ENCODE assay signal across 8 cellular contexts in the genomic region with DNA sequence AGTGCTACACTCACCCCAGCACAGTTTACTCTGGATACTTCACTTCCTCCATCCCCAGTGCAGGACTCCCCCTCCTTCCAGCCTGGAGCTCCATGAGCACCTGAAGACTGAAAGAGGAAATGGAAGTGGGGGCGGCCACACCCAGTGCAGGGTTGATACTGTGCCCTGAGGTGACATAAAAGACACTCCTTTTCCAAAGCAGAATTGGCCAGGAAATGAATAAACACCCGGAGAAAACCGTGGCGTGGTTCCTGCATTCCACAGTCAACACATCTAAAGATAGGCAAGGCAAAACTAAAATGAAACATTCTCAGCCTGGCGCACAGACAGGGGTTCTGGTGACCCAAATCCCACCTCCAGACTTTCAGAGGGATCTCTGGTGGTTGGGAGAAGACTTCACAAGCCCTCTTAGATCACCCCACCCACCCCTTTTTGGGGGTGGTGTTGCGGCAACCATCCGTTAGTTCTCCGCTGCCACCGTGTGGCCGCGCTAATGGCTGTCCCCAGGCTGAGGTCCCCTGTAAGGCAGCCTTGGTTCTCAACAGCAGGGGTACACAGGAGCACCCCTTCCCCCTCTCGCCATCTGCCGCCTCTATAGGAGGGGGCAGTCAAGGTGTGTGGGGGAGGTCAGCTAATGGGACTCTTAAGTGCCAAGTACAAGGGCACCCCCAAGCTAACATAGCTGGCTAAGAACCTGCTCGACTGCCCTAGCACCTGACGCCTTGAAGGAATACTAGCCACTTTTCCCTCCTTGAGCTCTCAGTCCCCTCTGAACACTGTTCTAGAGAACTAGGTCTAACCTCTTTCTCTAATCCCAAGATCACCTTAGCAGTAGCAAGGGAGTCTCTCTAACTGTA. TPM values are rescaled to one million over a fixed set of nuclear protein-coding genes. Genes with fewer than 3 reads are reported as not detected.
DNase-seq lines count a peak whose midpoint lies in the region; ATAC-seq and TF ChIP-seq lines count a peak whose summit lies in the region.

No MANE protein-coding gene starts in this region.

- H3K27me3 ChIP-seq in Panc1 (ENCODE audit: control insufficient read depth, insufficient read depth, low read length) (no peaks in the 10 kb centered on the region), foreskin keratinocyte (no peaks in the 10 kb centered on the region)

- H3K9me3 ChIP-seq in Panc1 (ENCODE audit: control insufficient read depth, insufficient read depth, low read depth, low read length): no peaks in the 10 kb centered on the region

- peak; percentile 39 for DNase-seq in activated gamma-delta T cell treated with Interleukin-2 at 50 U/mL for 16 hours
- no peak for DNase-seq in activated gamma-delta T cell (lab: John Stamatoyannopoulos, UW)
- no peak for DNase-seq in Panc1 (ENCODE audit: low read depth, low spot score)
- peak; percentile 56 for DNase-seq in activated naive CD4-positive, alpha-beta T cell treated with Interleukin-2 at 50 U/mL for 16 hours
- peak in 1 of 2 donors; percentile 63 for DNase-seq in foreskin keratinocyte
- peak; percentile 22 for DNase-seq in pons (ENCODE audit: low spot score)

- peaks cover 22% of the 10 kb centered on the region for H3K4me1 ChIP-seq in Panc1 (ENCODE audit: control insufficient read depth, insufficient read depth, low read length)
- peaks cover 9% of the 10 kb centered on the region for H3K4me1 ChIP-seq in foreskin keratinocyte

- TF ChIP-seq CTCF in Panc1 (IDR thresholded peaks at IDR 0.05): peak; percentile 86
- TF ChIP-seq CTCF in foreskin keratinocyte (conservative IDR thresholded peaks at IDR 0.05): peak; percentile 79

- no TSS peak for BruUV-seq in Panc1 (replicated peaks; lab: Mats Ljungman, UMichigan)

- peak overlapping the region; percentile 72 for H3K27ac ChIP-seq in Panc1 (ENCODE audit: low read length)
- peak overlapping the region; percentile 55 for H3K27ac ChIP-seq in foreskin keratinocyte

- in situ Hi-C loops in Panc1 (cut with HindIII; ENCODE audit: low pct_unique_long_range_greater_than_20kb, low sequenced_read_pairs): no loop called here

- POLR2A ChIA-PET in Panc1 (lab: Charles Lee): interaction anchor here (0.6 kb wide), 1 partner anchor 30 kb away, joined by 3 read pairs; no protein-coding TSS in a partner anchor

- CTCF ChIA-PET in Panc1 (lab: Charles Lee): interaction anchor here (0.6 kb wide), 2 partner anchors 134 to 135 kb away, joined by 3 to 4 read pairs; no protein-coding TSS in a partner anchor

- peaks cover 2% of the 10 kb centered on the region; the same call in 1 of the 2 replicates for H3K36me3 ChIP-seq in Panc1 (ENCODE audit: control insufficient read depth, insufficient read depth, low read length)

- intact Hi-C loops in Panc1 (cut with micrococcal nuclease; ENCODE audit: unreplicated experiment): loop anchor here (5.0 kb wide), 1 partner anchor 104 kb away; a partner anchor contains a TSS

- peak; percentile 65 for ATAC-seq in Panc1
- ATAC-seq in foreskin keratinocyte: peak; percentile 22
- ATAC-seq in HG03378 (IDR thresholded peaks at IDR 0.05; ENCODE audit: unreplicated experiment): no peak
- no peak for ATAC-seq in HG03342 (IDR thresholded peaks at IDR 0.05; ENCODE audit: unreplicated experiment)

- peak overlapping the region in 1 of 2 experiments; percentile 49; a peak in 2 of 4 replicates for H3K4me3 ChIP-seq in Panc1 (ENCODE audit: low read depth in 2 of 2, low read length in 2 of 2)

RNA-seq across cellular contexts. Expression of a gene that starts 2.6 kb away (rescaled TPM):
- total RNA-seq in Panc1 (2021; ENCODE audit: unreplicated experiment): 27.5 TPM
- polyA plus RNA-seq in Panc1 (2012; ENCODE audit: insufficient read length): 18.7 TPM
- 95.1 and 98.9 TPM in 2 replicates for total RNA-seq in foreskin keratinocyte
- polyA plus RNA-seq in foreskin keratinocyte: 104 and 120 TPM in 2 replicates

RNA-seq across cellular contexts. Expression of a gene that starts 23.4 kb away (rescaled TPM):
- total RNA-seq in Panc1 (2021; ENCODE audit: unreplicated experiment) (12.9 TPM), foreskin keratinocyte (21.3 and 24.2 TPM in 2 replicates)
- 12.0 TPM for polyA plus RNA-seq in Panc1 (2012; ENCODE audit: insufficient read length)
- polyA plus RNA-seq in foreskin keratinocyte: 21.9 and 23.1 TPM in 2 replicates

RNA-seq across cellular contexts. Expression of a gene that starts 33.7 kb away (rescaled TPM):
- total RNA-seq in Panc1 (2021; ENCODE audit: unreplicated experiment): 43.6 TPM
- 22.6 TPM for polyA plus RNA-seq in Panc1 (2012; ENCODE audit: insufficient read length)
- total RNA-seq in foreskin keratinocyte: 47.3 and 52.8 TPM in 2 replicates
- 32.4 and 38.1 TPM in 2 replicates for polyA plus RNA-seq in foreskin keratinocyte

RNA-seq across cellular contexts. Expression of a gene that starts 36.5 kb away (rescaled TPM):
- 0.85 TPM for total RNA-seq in Panc1 (2021; ENCODE audit: unreplicated experiment)
- polyA plus RNA-seq in Panc1 (2012; ENCODE audit: insufficient read length): not detected
- not detected in 2 replicates for total RNA-seq in foreskin keratinocyte
- polyA plus RNA-seq in foreskin keratinocyte: not detected in 2 replicates

RNA-seq across cellular contexts. Expression of a gene that starts 49.9 kb away (rescaled TPM):
- total RNA-seq in Panc1 (2021; ENCODE audit: unreplicated experiment): 18.5 TPM
- polyA plus RNA-seq in Panc1 (2012; ENCODE audit: insufficient read length): 8.2 TPM
- total RNA-seq in foreskin keratinocyte: 13.9 and 14.8 TPM in 2 replicates
- polyA plus RNA-seq in foreskin keratinocyte: 14.5 and 16.0 TPM in 2 replicates

Comparison
In these comparisons a context has a peak if more than half of its experiments do, and no peak if none do; other contexts are left out.
1. DNase-seq: peak in activated gamma-delta T cell treated with Interleukin-2 at 50 U/mL for 16 hours (single experiment), activated naive CD4-positive, alpha-beta T cell treated with Interleukin-2 at 50 U/mL for 16 hours (single experiment) and pons (single experiment); none in activated gamma-delta T cell (single experiment) and Panc1 (single experiment).
2. ATAC-seq: peak in Panc1 (single experiment) and foreskin keratinocyte (single experiment); none in HG03378 (single experiment) and HG03342 (single experiment).